ENCODE assay signal across 8 cellular contexts in genomic region chr9:137236238-137236935, GRCh38. TPM values are rescaled to one million over a fixed set of nuclear protein-coding genes. Genes with fewer than 3 reads are reported as not detected.
DNase-seq lines count a peak whose midpoint lies in the region; ATAC-seq and TF ChIP-seq lines count a peak whose summit lies in the region.

No MANE protein-coding gene starts in this region.

- H3K9me2 ChIP-seq in HCT116 (ENCODE audit: insufficient read depth) = no peaks in the 10 kb centered on the region

- TF ChIP-seq POLR2A in HCT116 (IDR thresholded peaks at IDR 0.05; ENCODE audit: borderline replicate concordance, extremely low read depth, insufficient read depth, insufficient read length) = no peak

- peak overlapping the region in 1 of 2 experiments; percentile 28; a peak in 1 of 4 replicates for H3K4me3 ChIP-seq in HCT116 (replicated peaks in 1 of 2; ENCODE audit: low read depth in 1 of 2, low read length in 2 of 2)

- no peak overlapping the region for H2AFZ ChIP-seq in HCT116 (ENCODE audit: low read depth, low read length, poor library complexity, severe bottlenecking)

- H3K9me3 ChIP-seq in HCT116 (ENCODE audit: control insufficient read depth in 1 of 2, insufficient read depth in 1 of 2, low read depth in 1 of 2, low read length in 2 of 2) = no peaks in the 10 kb centered on the region

- H3K27ac ChIP-seq in HCT116 (ENCODE audit: low read depth, low read length) (peak overlapping the region; percentile 58; the same call in 1 of the 2 replicates), caudate nucleus (ENCODE audit: low read depth, low read length) (peak overlapping the region; percentile 88), layer of hippocampus (ENCODE audit: low read depth, low read length) (peak overlapping the region; percentile 98)

- H3K4me1 ChIP-seq in HCT116 (ENCODE audit: control insufficient read depth in 1 of 2, insufficient read depth in 2 of 2, low read length in 2 of 2) = peaks cover 23 to 39% of the 10 kb centered on the region in 2 experiments

- TF ChIP-seq RAD21 in HCT116 (IDR thresholded peaks at IDR 0.05; ENCODE audit: low read depth) = no peak

- DNase-seq in CD1c-positive myeloid dendritic cell (ENCODE audit: extremely low spot score) (peak; percentile 93), HCT116 (ENCODE audit: low read depth, low spot score) (no peak), NCI-H345 treated with DMSO at 0.1 percent for 48 hours (lab: John Stamatoyannopoulos, UW; ENCODE audit: unreplicated experiment) (peak; percentile 53), caudate nucleus (lab: John Stamatoyannopoulos, UW) (peak in 57 of 61 donors; percentile 16 to 85 (median 66))
- peak; percentile 76 for DNase-seq in activated CD4-positive, CD25-positive, alpha-beta regulatory T cell treated with anti-CD3 and anti-CD28 coated beads, Interleukin-2, amount 50 U/mL, for 16 hours (ENCODE audit: low read depth, low spot score)
- peak; percentile 92 to 94 for DNase-seq in stimulated activated CD4-positive, alpha-beta T cell treated with anti-CD3 and anti-CD28 coated beads, Interleukin-1b, Interleukin-23, amount 100 ng/mL, for 4 hours (ENCODE audit: low read depth in 2 of 2)

- peak in 2 of 3 experiments; percentile 98 to 99; a peak in 4 of 6 replicates for TF ChIP-seq CTCF in HCT116 (IDR thresholded peaks at IDR 0.05 in 2 of 3, conservative IDR thresholded peaks at IDR 0.05 in 1 of 3; ENCODE audit: borderline replicate concordance in 1 of 3, insufficient read depth in 1 of 3, low read depth in 2 of 3, low read length in 2 of 3)

- RAD21 ChIA-PET in HCT116 (lab: Charles Lee; ENCODE audit: low non-redundant PET in 1 of 2, low total read pairs in 2 of 2, uncharacterized antibody in 2 of 2, unreplicated experiment in 2 of 2) = interaction anchor here (0.6 to 0.7 kb wide), 3 partner anchors 47 to 118 kb away, joined by 3 to 4 read pairs (median 3); no protein-coding TSS in a partner anchor

- peak overlapping the region; percentile 30; the same call in 1 of the 2 replicates for H3K9ac ChIP-seq in HCT116 (ENCODE audit: low read length)

- intact Hi-C loops in HCT116 (cut with micrococcal nuclease) = no loop called here

- peak overlapping the region; percentile 79 for H3K4me2 ChIP-seq in HCT116 (ENCODE audit: low read length)

- peaks cover 15% of the 10 kb centered on the region for H3K79me2 ChIP-seq in HCT116 (ENCODE audit: insufficient read depth, low read length)

- BruUV-seq in HCT116 (replicated peaks; lab: Mats Ljungman, UMichigan) = no TSS peak

- no peaks in the 10 kb centered on the region for H3K27me3 ChIP-seq in HCT116 (ENCODE audit: insufficient read depth, low read length)
- peaks cover 2% of the 10 kb centered on the region for H3K27me3 ChIP-seq in layer of hippocampus (ENCODE audit: control insufficient read depth, insufficient read depth, low read length)

- peak; percentile 45 for ATAC-seq in HCT116
- ATAC-seq in HG03196 (IDR thresholded peaks at IDR 0.05; ENCODE audit: unreplicated experiment) = no peak

- CTCF ChIA-PET in HCT116 (lab: Charles Lee) = interaction anchor here (0.5 to 2.8 kb wide), 43 partner anchors 10 to 459 kb away, joined by 3 to 43 read pairs (median 4); partner anchors contain the start of genes ANAPC2, CYSRT1, LRRC26 and MAN1B1

- H4K20me1 ChIP-seq in HCT116 (ENCODE audit: insufficient read depth) = no peaks in the 10 kb centered on the region

- no peaks in the 10 kb centered on the region for H3K36me3 ChIP-seq in HCT116 (ENCODE audit: control insufficient read depth in 1 of 2, insufficient read depth in 2 of 2, low read length in 2 of 2)

- POLR2A ChIA-PET in HCT116 (lab: Charles Lee) = interaction anchor here (0.6 to 1.3 kb wide), 5 partner anchors 9 to 150 kb away, joined by 3 to 5 read pairs (median 4); partner anchors contain the start of genes MAN1B1 and RNF224

TF ChIP-seq in HCT116, 20 proteins besides CTCF, POLR2A, EP300 and RAD21:
- TF ChIP-seq, protein P1, sequence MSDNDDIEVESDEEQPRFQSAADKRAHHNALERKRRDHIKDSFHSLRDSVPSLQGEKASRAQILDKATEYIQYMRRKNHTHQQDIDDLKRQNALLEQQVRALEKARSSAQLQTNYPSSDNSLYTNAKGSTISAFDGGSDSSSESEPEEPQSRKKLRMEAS (IDR thresholded peaks at IDR 0.05) = no peak
- no peak for TF ChIP-seq ZFX (IDR thresholded peaks at IDR 0.05)
- TF ChIP-seq POLR2AphosphoS5 (IDR thresholded peaks at IDR 0.05; ENCODE audit: low read depth, low read length) = peak; percentile 67
- TF ChIP-seq JUND (IDR thresholded peaks at IDR 0.05) = no peak
- no peak for TF ChIP-seq ZNF274 (IDR thresholded peaks at IDR 0.05; ENCODE audit: low read depth, low read length)
- TF ChIP-seq CBX3 (IDR thresholded peaks at IDR 0.05; ENCODE audit: low read depth) = no peak
- TF ChIP-seq YY1 (IDR thresholded peaks at IDR 0.05; ENCODE audit: extremely low read depth, insufficient replicate concordance, low read depth, low read length) = peak; percentile 82
- TF ChIP-seq ZBTB33 (IDR thresholded peaks at IDR 0.05; ENCODE audit: extremely low read depth, insufficient replicate concordance, low read length) = no peak
- no peak for TF ChIP-seq SIN3A (IDR thresholded peaks at IDR 0.05; ENCODE audit: low read depth)

RNA-seq across cellular contexts. Expression of gene TUBB4B, which starts 4.7 kb away (rescaled TPM):
- 502 TPM for total RNA-seq in HCT116 (2021; ENCODE audit: unreplicated experiment)
- polyA plus RNA-seq in HCT116 (2012) = 824 and 914 TPM in 2 replicates

RNA-seq across cellular contexts. Expression of gene SLC34A3, which starts 5.7 kb away (rescaled TPM):
- 0.15 TPM for total RNA-seq in HCT116 (2021; ENCODE audit: unreplicated experiment)
- 0.07 and 0.18 TPM in 2 replicates for polyA plus RNA-seq in HCT116 (2012)

RNA-seq across cellular contexts. Expression of gene RNF224, which starts 9.1 kb away (rescaled TPM):
- 0.30 TPM for total RNA-seq in HCT116 (2021; ENCODE audit: unreplicated experiment)
- polyA plus RNA-seq in HCT116 (2012) = 0.45 and 0.53 TPM in 2 replicates

RNA-seq across cellular contexts. Expression of gene CYSRT1, which starts 11.4 kb away (rescaled TPM):
- total RNA-seq in HCT116 (2021; ENCODE audit: unreplicated experiment) = 4.3 TPM
- 2.7 and 3.3 TPM in 2 replicates for polyA plus RNA-seq in HCT116 (2012)

RNA-seq across cellular contexts. Expression of gene RNF208, which starts 14.3 kb away (rescaled TPM):
- total RNA-seq in HCT116 (2021; ENCODE audit: unreplicated experiment) = 26.1 TPM
- 31.5 and 31.8 TPM in 2 replicates for polyA plus RNA-seq in HCT116 (2012)
